Comparison of ENCODE assay signal across 16 cellular contexts in genomic region chr19:15320118-15320517, GRCh38. TPM values are rescaled to one million over a fixed set of nuclear protein-coding genes. Genes with fewer than 3 reads are reported as not detected.
DNase-seq lines count a peak whose midpoint lies in the region; ATAC-seq, FAIRE-seq and TF ChIP-seq lines count a peak whose summit lies in the region.
"Had no signal": no experiment of that assay in that cellular context is flagged by ENCODE, and none has a peak within 500 bp of the region (broad histone marks: within the 10 kb centered on the region; RNA-seq: fewer than 3 reads in every experiment).

No MANE protein-coding gene starts in this region.

- 42 to 56% methylated on average over 4 of the region's 4 CpGs for WGBS in pancreas, 2 donors

- CTCF ChIA-PET in activated CD4-positive, alpha-beta T cell treated with anti-CD3 and anti-CD28 coated beads for 36 hours (lab: Charles Lee): interaction anchor here (0.6 to 3.2 kb wide), 6 partner anchors 9 to 51 kb away, joined by 3 to 8 read pairs (median 4); no protein-coding TSS in a partner anchor
- CTCF ChIA-PET in WTC11 (lab: Charles Lee): interaction anchor here (1.0 kb wide), 1 partner anchor 68 kb away, joined by 4 read pairs; no protein-coding TSS in a partner anchor
- CTCF ChIA-PET in activated CD8-positive, alpha-beta memory T cell treated with anti-CD3 and anti-CD28 coated beads, Interleukin-2, amount 10 ng/mL, durations not matched to agents 7 days and 5 days (lab: Charles Lee): no interaction called here

- peak overlapping the region; percentile 9 for H3K4me2 ChIP-seq in skeletal muscle satellite cell (ENCODE audit: low read length)

- no peaks in the 10 kb centered on the region for H3K27me3 Mint-ChIP-seq in activated CD4-positive, alpha-beta T cell treated with anti-CD3 and anti-CD28 coated beads for 36 hours
- no peaks in the 10 kb centered on the region for H3K27me3 Mint-ChIP-seq in WTC11 (ENCODE audit: low read depth)
- H3K27me3 Mint-ChIP-seq in activated CD8-positive, alpha-beta memory T cell treated with anti-CD3 and anti-CD28 coated beads, Interleukin-2, amount 10 ng/mL, durations not matched to agents 7 days and 5 days: no peaks in the 10 kb centered on the region
- H3K27me3 Mint-ChIP-seq: stimulated activated naive CD8-positive, alpha-beta T cell treated with anti-CD3 and anti-CD28 coated beads, Interleukin-15, amount 100 ng/mL, for 72 hours had no signal

- H3K27me3 ChIP-seq in skeletal muscle satellite cell (ENCODE audit: control insufficient read depth, insufficient read depth, low read length) (no peaks in the 10 kb centered on the region), pancreas (no peaks in the 10 kb centered on the region)
- H3K27me3 ChIP-seq: Peyer's patch had no signal

- peaks cover 14% of the 10 kb centered on the region for H3K36me3 Mint-ChIP-seq in activated CD4-positive, alpha-beta T cell treated with anti-CD3 and anti-CD28 coated beads for 36 hours (ENCODE audit: low read depth)
- no peaks in the 10 kb centered on the region for H3K36me3 Mint-ChIP-seq in WTC11
- H3K36me3 Mint-ChIP-seq in activated CD8-positive, alpha-beta memory T cell treated with anti-CD3 and anti-CD28 coated beads, Interleukin-2, amount 10 ng/mL, durations not matched to agents 7 days and 5 days: peaks cover 10% of the 10 kb centered on the region

- H3K9me3 Mint-ChIP-seq in activated CD4-positive, alpha-beta T cell treated with anti-CD3 and anti-CD28 coated beads for 36 hours (ENCODE audit: low read depth): peaks cover 3% of the 10 kb centered on the region
- no peaks in the 10 kb centered on the region; the same call in 1 of the 2 replicates for H3K9me3 Mint-ChIP-seq in WTC11
- H3K9me3 Mint-ChIP-seq in activated CD8-positive, alpha-beta memory T cell treated with anti-CD3 and anti-CD28 coated beads, Interleukin-2, amount 10 ng/mL, durations not matched to agents 7 days and 5 days (ENCODE audit: low read depth): no peaks in the 10 kb centered on the region
- H3K9me3 Mint-ChIP-seq: stimulated activated naive CD8-positive, alpha-beta T cell treated with anti-CD3 and anti-CD28 coated beads, Interleukin-15, amount 100 ng/mL, for 72 hours had no signal

- POLR2A ChIA-PET in activated CD4-positive, alpha-beta T cell treated with anti-CD3 and anti-CD28 coated beads for 36 hours (lab: Charles Lee): no interaction called here
- POLR2A ChIA-PET in WTC11 (lab: Charles Lee): no interaction called here

- H3K4me1 ChIP-seq in skeletal muscle satellite cell (ENCODE audit: control insufficient read depth, insufficient read depth, low read length) (peaks cover 77% of the 10 kb centered on the region), pancreas (peaks cover 53 to 81% (median 69%) of the 10 kb centered on the region in 3 donors)

- no peak overlapping the region for H3K9ac ChIP-seq in skeletal muscle satellite cell (ENCODE audit: low read depth, low read length)

- no peaks in the 10 kb centered on the region for H3K9me3 ChIP-seq in skeletal muscle satellite cell (replicated peaks; ENCODE audit: low read length)
- no peaks in the 10 kb centered on the region for H3K9me3 ChIP-seq in pancreas
- H3K9me3 ChIP-seq: Peyer's patch had no signal

- intact Hi-C loops in activated CD4-positive, alpha-beta T cell treated with anti-CD3 and anti-CD28 coated beads for 36 hours (cut with DNase I, micrococcal nuclease): no loop called here
- intact Hi-C loops in pancreas (cut with DNase I): loop anchor here in 1 of 3 donors (10.0 kb wide), 1 partner anchor 45 kb away; no protein-coding TSS in a partner anchor

- H3K27ac ChIP-seq in pancreas: no peak overlapping the region
- H3K27ac ChIP-seq: 22Rv1 had no signal

- DNase-seq in activated CD4-positive, alpha-beta T cell treated with anti-CD3 and anti-CD28 coated beads for 36 hours: no peak
- DNase-seq in activated CD4-positive, alpha-beta T cell treated with anti-CD3 and anti-CD28 coated beads, Interleukin-2, amount 50 U/mL, for 1 hour: no peak
- DNase-seq in WTC11 (ENCODE audit: low spot score): no peak
- DNase-seq in fibroblast of the aortic adventitia (ENCODE audit: low read depth): peak; percentile 84
- no peak for DNase-seq in activated CD8-positive, alpha-beta memory T cell treated with anti-CD3 and anti-CD28 coated beads, Interleukin-2, amount 10 ng/mL, durations not matched to agents 7 days and 5 days
- no peak for DNase-seq in pancreas
- no peak for DNase-seq in GM10266 (ENCODE audit: extremely low spot score)
- DNase-seq: central memory CD4-positive, alpha-beta T cell; islet precursor cell; MV-4-11; NCI-H226; Peyer's patch; stimulated activated naive CD8-positive, alpha-beta T cell treated with anti-CD3 and anti-CD28 coated beads, Interleukin-15, amount 100 ng/mL, for 72 hours; T1000 had no signal

- no peak for FAIRE-seq in pancreas (lab: Jason Lieb, UNC)

- ATAC-seq in activated CD4-positive, alpha-beta T cell treated with anti-CD3 and anti-CD28 coated beads for 36 hours: no peak
- no peak for ATAC-seq in WTC11
- no peak for ATAC-seq in activated CD8-positive, alpha-beta memory T cell treated with anti-CD3 and anti-CD28 coated beads, Interleukin-2, amount 10 ng/mL, durations not matched to agents 7 days and 5 days
- ATAC-seq in pancreas: no peak
- ATAC-seq: stimulated activated naive CD8-positive, alpha-beta T cell treated with anti-CD3 and anti-CD28 coated beads, Interleukin-15, amount 100 ng/mL, for 72 hours had no signal

- H3K27ac Mint-ChIP-seq in activated CD4-positive, alpha-beta T cell treated with anti-CD3 and anti-CD28 coated beads for 36 hours: peak overlapping the region; percentile 49
- peak overlapping the region; percentile 48; the same call in 1 of the 2 replicates for H3K27ac Mint-ChIP-seq in WTC11
- H3K27ac Mint-ChIP-seq in activated CD8-positive, alpha-beta memory T cell treated with anti-CD3 and anti-CD28 coated beads, Interleukin-2, amount 10 ng/mL, durations not matched to agents 7 days and 5 days: no peak overlapping the region

- H3K4me1 Mint-ChIP-seq in activated CD4-positive, alpha-beta T cell treated with anti-CD3 and anti-CD28 coated beads for 36 hours: peaks cover 86% of the 10 kb centered on the region
- H3K4me1 Mint-ChIP-seq in WTC11: peaks cover 73% of the 10 kb centered on the region
- peaks cover 76% of the 10 kb centered on the region for H3K4me1 Mint-ChIP-seq in activated CD8-positive, alpha-beta memory T cell treated with anti-CD3 and anti-CD28 coated beads, Interleukin-2, amount 10 ng/mL, durations not matched to agents 7 days and 5 days

- H3K4me3 ChIP-seq in fibroblast of the aortic adventitia (ENCODE audit: low read depth, low read length): no peak overlapping the region
- no peak overlapping the region for H3K4me3 ChIP-seq in skeletal muscle satellite cell (ENCODE audit: low read length)
- no peak overlapping the region for H3K4me3 ChIP-seq in pancreas
- H3K4me3 ChIP-seq: Peyer's patch had no signal

- no peak overlapping the region for H3K4me3 Mint-ChIP-seq in activated CD4-positive, alpha-beta T cell treated with anti-CD3 and anti-CD28 coated beads for 36 hours
- no peak overlapping the region for H3K4me3 Mint-ChIP-seq in WTC11
- no peak overlapping the region for H3K4me3 Mint-ChIP-seq in activated CD8-positive, alpha-beta memory T cell treated with anti-CD3 and anti-CD28 coated beads, Interleukin-2, amount 10 ng/mL, durations not matched to agents 7 days and 5 days

- H3K36me3 ChIP-seq in skeletal muscle satellite cell (ENCODE audit: insufficient read depth, low read length): peaks cover 6% of the 10 kb centered on the region
- H3K36me3 ChIP-seq in pancreas: no peaks in the 10 kb centered on the region
- H3K36me3 ChIP-seq: Peyer's patch had no signal

- TF ChIP-seq CTCF in WTC11 (IDR thresholded peaks at IDR 0.05): no peak
- TF ChIP-seq CTCF in fibroblast of the aortic adventitia (IDR thresholded peaks at IDR 0.05; ENCODE audit: insufficient read depth, low read length): no peak
- no peak for TF ChIP-seq CTCF in pancreas (IDR thresholded peaks at IDR 0.05)
- TF ChIP-seq CTCF in GM10266 (IDR thresholded peaks at IDR 0.05; ENCODE audit: control insufficient read depth, insufficient read depth, low read depth, missing control alignments): no peak

TF ChIP-seq in WTC11, 78 proteins besides CTCF, POLR2A, EP300 and RAD21 (continues in another document):
- TF ChIP-seq JAZF1 (CRISPR knock-in tag; IDR thresholded peaks at IDR 0.05): no peak

RNA-seq across cellular contexts. Expression of gene BRD4, which starts 12.2 kb away (rescaled TPM):
- 100 to 1,000 TPM; 106 to 126 TPM for total RNA-seq in activated CD4-positive, alpha-beta T cell treated with anti-CD3 and anti-CD28 coated beads for 36 hours
- total RNA-seq in WTC11 (2021) (127 to 130 TPM (median 128 TPM) in 3 replicates), fibroblast of the aortic adventitia (ENCODE audit: low replicate concordance) (15.5 and 25.3 TPM in 2 replicates), pancreas (10 to 100 TPM; 36.2 to 53.3 (median 39.9) TPM)
- 13.8 and 20.0 TPM in 2 replicates for total RNA-seq in skeletal muscle satellite cell (2012; rRNA removed)
- total RNA-seq in activated CD8-positive, alpha-beta memory T cell treated with anti-CD3 and anti-CD28 coated beads, Interleukin-2, amount 10 ng/mL, durations not matched to agents 7 days and 5 days: 100 to 1,000 TPM; 123 to 125 TPM
- 10 to 100 TPM; 16.9 to 41.2 TPM for polyA plus RNA-seq in pancreas

RNA-seq across cellular contexts. Expression of gene AKAP8, which starts 59.5 kb away (rescaled TPM):
- total RNA-seq in activated CD4-positive, alpha-beta T cell treated with anti-CD3 and anti-CD28 coated beads for 36 hours: 10 to 100 TPM; 47.9 to 54.3 TPM
- total RNA-seq in WTC11 (2021) (49.1 to 65.9 TPM (median 51.3 TPM) in 3 replicates), fibroblast of the aortic adventitia (ENCODE audit: low replicate concordance) (12.3 and 15.5 TPM in 2 replicates), pancreas (10 to 100 TPM; 14.7 to 23.1 (median 16.5) TPM)
- 18.3 TPM in 2 replicates for total RNA-seq in skeletal muscle satellite cell (2012; rRNA removed)
- total RNA-seq in activated CD8-positive, alpha-beta memory T cell treated with anti-CD3 and anti-CD28 coated beads, Interleukin-2, amount 10 ng/mL, durations not matched to agents 7 days and 5 days: 10 to 100 TPM; 55.6 to 59.0 TPM
- 10 to 100 TPM; 23.5 to 25.9 TPM for polyA plus RNA-seq in pancreas
